ENCODE assay signal across 8 cellular contexts in the genomic region with DNA sequence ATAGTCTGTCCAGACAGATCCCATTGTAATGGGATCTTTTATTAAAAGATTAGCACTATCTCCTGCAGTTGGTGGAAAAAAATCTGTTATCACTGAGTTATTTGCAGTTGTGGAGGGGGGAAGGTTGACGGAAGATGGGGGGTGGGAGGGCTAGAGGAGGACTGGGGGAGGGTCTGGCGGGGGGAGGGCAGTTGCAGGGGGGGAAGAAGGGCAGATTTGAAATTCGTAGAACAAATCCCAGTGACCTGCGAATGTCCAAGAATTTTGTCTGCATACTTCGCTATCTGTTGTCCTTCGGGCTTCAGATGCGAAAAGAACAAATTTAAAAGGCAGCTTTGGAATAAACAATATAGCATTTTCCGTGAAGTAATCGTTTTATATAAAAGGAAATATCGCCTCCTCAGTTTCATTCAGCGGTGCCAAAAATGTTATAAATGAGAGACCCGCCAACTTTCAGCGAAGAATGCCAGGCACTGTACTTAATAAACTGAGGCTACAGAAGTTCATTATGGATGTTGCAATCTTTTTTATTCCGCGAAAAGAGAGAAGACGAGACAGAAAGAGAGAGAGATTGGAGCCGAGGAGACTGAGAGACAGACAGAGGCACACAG. TPM values are rescaled to one million over a fixed set of nuclear protein-coding genes. Genes with fewer than 3 reads are reported as not detected.
DNase-seq lines count a peak whose midpoint lies in the region; ATAC-seq, FAIRE-seq and TF ChIP-seq lines count a peak whose summit lies in the region.

No MANE protein-coding gene starts in this region.

- H3K4me3 ChIP-seq in GM06990 (replicated peaks; ENCODE audit: low read depth, low read length) = peak overlapping the region; percentile 54
- H3K4me3 ChIP-seq in epithelial cell of esophagus (ENCODE audit: low read length) = peak overlapping the region; percentile 73
- H3K4me3 ChIP-seq in pancreas = peak overlapping the region; percentile 47 to 57 (median 53)

- no peak for FAIRE-seq in pancreas (lab: Jason Lieb, UNC)

- no peak for TF ChIP-seq CTCF in GM06990 (IDR thresholded peaks at IDR 0.05; ENCODE audit: insufficient read depth, low read length, poor library complexity, severe bottlenecking)
- no peak for TF ChIP-seq CTCF in epithelial cell of esophagus (IDR thresholded peaks at IDR 0.05; ENCODE audit: insufficient read depth, low read depth, low read length, missing control alignments)
- no peak for TF ChIP-seq CTCF in pancreas (IDR thresholded peaks at IDR 0.05)

- no peak for DNase-seq in GM06990 (ENCODE audit: extremely low read depth, insufficient read length)
- peak; percentile 56 for DNase-seq in NCI-H69 (lab: John Stamatoyannopoulos, UW)
- peak; percentile 57 for DNase-seq in epithelial cell of esophagus (ENCODE audit: low read depth)
- no peak for DNase-seq in pancreas
- DNase-seq in putamen (ENCODE audit: low spot score) = no peak
- DNase-seq in NCI-H1048 (lab: John Stamatoyannopoulos, UW) = no peak
- no peak for DNase-seq in NCI-H2107 (lab: John Stamatoyannopoulos, UW)

- H3K36me3 ChIP-seq in GM06990 (ENCODE audit: control insufficient read depth, insufficient read depth, low read length) (no peaks in the 10 kb centered on the region), pancreas (no peaks in the 10 kb centered on the region)

- no peaks in the 10 kb centered on the region for H3K9me3 ChIP-seq in pancreas

- H3K4me1 ChIP-seq in pancreas = peaks cover 0 to 9% (median 0%) of the 10 kb centered on the region in 3 donors

- ATAC-seq in pancreas (peak in 1 of 4 donors; percentile 6), GM18867 (IDR thresholded peaks at IDR 0.05; ENCODE audit: unreplicated experiment) (no peak)

- H3K27me3 ChIP-seq in GM06990 (replicated peaks; ENCODE audit: control insufficient read depth, insufficient read depth, low read length) = no peaks in the 10 kb centered on the region; the same call in none of the 2 replicates
- no peaks in the 10 kb centered on the region for H3K27me3 ChIP-seq in pancreas

- WGBS in pancreas, 2 donors = 0 to 1% methylated on average over 17 of the region's 17 CpGs

- intact Hi-C loops in pancreas (cut with DNase I) = loop anchor here in 1 of 3 donors (5.0 kb wide), 1 partner anchor 738 kb away; no protein-coding TSS in a partner anchor

- H3K27ac ChIP-seq in pancreas = peak overlapping the region in 1 of 4 donors; percentile 26

RNA-seq across cellular contexts. Expression of gene FST, which starts 1.3 kb away (rescaled TPM):
- 1 to 10 TPM in 2 of 6 donors, under 1 TPM in 3, not detected in 1; 0.67 to 1.8 (median 0.83) TPM for total RNA-seq in pancreas
- under 1 TPM; 0.45 to 0.65 TPM for polyA plus RNA-seq in pancreas

Comparison
In these comparisons a context has a peak if more than half of its experiments do, and no peak if none do; other contexts are left out.
1. DNase-seq: peak in NCI-H69 (single experiment) and epithelial cell of esophagus (single experiment); none in GM06990 (single experiment), pancreas (0 of 6), putamen (single experiment), NCI-H1048 (single experiment) and NCI-H2107 (single experiment).
2. Peak in every context shown above with its lines, with median percentiles within 50 percentile points of each other: H3K4me3 ChIP-seq.